ENCODE assay signal across 8 cellular contexts in the genomic region with DNA sequence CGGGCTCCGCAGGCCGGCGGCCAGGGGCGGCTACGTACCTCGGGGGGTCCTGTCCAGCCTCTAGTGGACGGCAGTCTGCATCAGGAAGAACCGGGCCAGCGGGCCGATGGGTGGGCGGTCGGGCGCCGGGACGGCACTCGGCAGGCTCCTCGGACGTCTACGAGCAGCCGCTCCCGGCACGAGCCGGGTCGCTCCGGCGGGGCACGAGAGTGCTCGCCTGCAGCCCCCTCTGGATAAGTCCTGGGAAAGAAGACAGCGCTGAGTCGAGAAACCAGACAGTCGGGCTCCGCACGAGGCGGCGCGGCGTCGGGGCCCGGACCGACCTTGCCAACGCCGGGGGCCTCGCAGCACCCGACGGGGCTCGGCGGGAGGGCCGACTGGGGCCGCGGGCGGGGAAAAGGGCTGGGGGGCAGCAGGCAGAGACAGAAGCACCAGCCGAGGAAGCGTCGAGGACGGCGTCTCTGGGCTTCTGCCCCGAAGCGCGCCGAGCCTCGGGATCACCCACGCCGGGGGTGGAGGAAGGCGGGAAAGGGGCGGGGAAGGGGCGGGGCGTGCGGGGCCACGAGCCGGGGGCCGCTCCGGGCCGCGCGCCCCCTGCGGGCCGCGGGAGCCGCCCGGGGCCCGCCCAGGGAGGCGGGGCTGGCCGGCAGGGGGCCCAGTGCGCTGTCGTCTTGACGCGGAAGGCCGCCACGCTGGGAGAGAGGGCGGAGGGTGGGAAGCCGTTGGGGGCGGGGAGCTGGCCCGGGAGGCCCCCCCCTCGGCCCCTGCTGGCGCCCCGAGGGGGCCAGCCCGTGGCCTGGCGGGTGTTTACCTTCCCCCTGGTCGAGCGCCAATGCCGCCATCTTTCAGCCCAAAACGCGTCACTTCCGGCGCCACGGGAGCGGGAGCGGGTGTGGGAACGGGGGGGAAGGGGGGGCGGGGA. TPM values are rescaled to one million over a fixed set of nuclear protein-coding genes. Genes with fewer than 3 reads are reported as not detected.
DNase-seq lines count a peak whose midpoint lies in the region; ATAC-seq lines count a peak whose summit lies in the region.

No MANE protein-coding gene starts in this region.

- peak; percentile 70 to 84 (median 79) for DNase-seq in CD8-positive, alpha-beta memory T cell
- DNase-seq in NCI-H82 treated with DMSO at 0.1 percent for 48 hours (lab: John Stamatoyannopoulos, UW; ENCODE audit: unreplicated experiment) (peak; percentile 61), memory B cell (ENCODE audit: low spot score in 2 of 2) (peak; percentile 69 to 76)
- DNase-seq in activated CD8-positive, alpha-beta T cell treated with anti-CD3 and anti-CD28 coated beads, Interleukin-2, amount 10 ng/mL, durations not matched to agents 7 days and 5 days, result peak; percentile 89
- peak; percentile 63 for DNase-seq in effector CD4-positive, alpha-beta T cell
- peak; percentile 51 to 71 (median 70) for DNase-seq in stimulated activated CD4-positive, alpha-beta T cell treated with anti-CD3 and anti-CD28 coated beads, TNF-alpha, amount 100 ng/mL, for 48 hours (ENCODE audit: low read depth in 3 of 3)

- peak; percentile 87 for ATAC-seq in GM19452 (IDR thresholded peaks at IDR 0.05; ENCODE audit: unreplicated experiment)
- peak; percentile 85 for ATAC-seq in HG03571 (IDR thresholded peaks at IDR 0.05; ENCODE audit: unreplicated experiment)
- ATAC-seq in activated CD8-positive, alpha-beta T cell treated with anti-CD3 and anti-CD28 coated beads, Interleukin-2, amount 10 ng/mL, durations not matched to agents 7 days and 5 days, result peak; percentile 91
- ATAC-seq in memory B cell (ENCODE audit: low read depth), result peak; percentile 86

- peak overlapping the region; percentile 77 to 95 (median 90) for H3K4me3 Mint-ChIP-seq in CD8-positive, alpha-beta memory T cell
- peak overlapping the region; percentile 89 for H3K4me3 Mint-ChIP-seq in activated CD8-positive, alpha-beta T cell treated with anti-CD3 and anti-CD28 coated beads, Interleukin-2, amount 10 ng/mL, durations not matched to agents 7 days and 5 days
- H3K4me3 Mint-ChIP-seq in memory B cell, result peak overlapping the region; percentile 86

- peaks cover 15% of the 10 kb centered on the region for H3K4me1 ChIP-seq in CD8-positive, alpha-beta memory T cell (ENCODE audit: insufficient read depth, low read length)

- peaks cover 0 to 24% of the 10 kb centered on the region in 2 donors for H3K27me3 Mint-ChIP-seq in CD8-positive, alpha-beta memory T cell
- no peaks in the 10 kb centered on the region for H3K27me3 Mint-ChIP-seq in activated CD8-positive, alpha-beta T cell treated with anti-CD3 and anti-CD28 coated beads, Interleukin-2, amount 10 ng/mL, durations not matched to agents 7 days and 5 days (ENCODE audit: low read depth)
- no peaks in the 10 kb centered on the region for H3K27me3 Mint-ChIP-seq in memory B cell

- H3K4me1 Mint-ChIP-seq in CD8-positive, alpha-beta memory T cell, result peaks cover 26 to 34% (median 32%) of the 10 kb centered on the region in 3 donors
- H3K4me1 Mint-ChIP-seq in activated CD8-positive, alpha-beta T cell treated with anti-CD3 and anti-CD28 coated beads, Interleukin-2, amount 10 ng/mL, durations not matched to agents 7 days and 5 days (ENCODE audit: low read depth), result peaks cover 27% of the 10 kb centered on the region
- peaks cover 11% of the 10 kb centered on the region for H3K4me1 Mint-ChIP-seq in memory B cell

- no peaks in the 10 kb centered on the region for H3K9me3 ChIP-seq in CD8-positive, alpha-beta memory T cell (ENCODE audit: low read length)

- H3K27ac Mint-ChIP-seq in CD8-positive, alpha-beta memory T cell, result peak overlapping the region in 7 of 8 donors; percentile 74 to 96 (median 90)
- peak overlapping the region; percentile 86 for H3K27ac Mint-ChIP-seq in activated CD8-positive, alpha-beta T cell treated with anti-CD3 and anti-CD28 coated beads, Interleukin-2, amount 10 ng/mL, durations not matched to agents 7 days and 5 days
- peak overlapping the region; percentile 90 for H3K27ac Mint-ChIP-seq in memory B cell

- CTCF ChIA-PET in CD8-positive, alpha-beta memory T cell (lab: Charles Lee), result interaction anchor here (1.0 to 5.2 kb wide), 4 partner anchors 9 to 123 kb away, joined by 3 to 44 read pairs (median 4); a partner anchor contains a TSS
- CTCF ChIA-PET in activated CD8-positive, alpha-beta T cell treated with anti-CD3 and anti-CD28 coated beads, Interleukin-2, amount 10 ng/mL, durations not matched to agents 7 days and 5 days (lab: Charles Lee), result interaction anchor here (1.0 to 2.9 kb wide), 10 partner anchors 10 to 123 kb away, joined by 3 to 31 read pairs (median 4); a partner anchor contains a TSS

- H3K27me3 ChIP-seq in CD8-positive, alpha-beta memory T cell (ENCODE audit: insufficient read depth, low read length, poor library complexity, severe bottlenecking), result no peaks in the 10 kb centered on the region

- peak overlapping the region; percentile 84 for H3K27ac ChIP-seq in CD8-positive, alpha-beta memory T cell (ENCODE audit: low read depth, low read length)

- POLR2A ChIA-PET in CD8-positive, alpha-beta memory T cell (lab: Charles Lee), result interaction anchor here (0.5 to 3.5 kb wide), 6 partner anchors 13 to 357 kb away, joined by 3 to 43 read pairs (median 4); a partner anchor contains a TSS
- POLR2A ChIA-PET in activated CD8-positive, alpha-beta T cell treated with anti-CD3 and anti-CD28 coated beads, Interleukin-2, amount 10 ng/mL, durations not matched to agents 7 days and 5 days (lab: Charles Lee), result interaction anchor here (0.6 to 3.5 kb wide), 9 partner anchors 12 to 455 kb away, joined by 3 to 24 read pairs (median 6); a partner anchor contains a TSS

- H3K9me3 Mint-ChIP-seq in CD8-positive, alpha-beta memory T cell, result no peaks in the 10 kb centered on the region
- no peaks in the 10 kb centered on the region for H3K9me3 Mint-ChIP-seq in activated CD8-positive, alpha-beta T cell treated with anti-CD3 and anti-CD28 coated beads, Interleukin-2, amount 10 ng/mL, durations not matched to agents 7 days and 5 days (ENCODE audit: insufficient read depth)
- H3K9me3 Mint-ChIP-seq in memory B cell, result no peaks in the 10 kb centered on the region

- H3K4me3 ChIP-seq in CD8-positive, alpha-beta memory T cell (ENCODE audit: low read length), result peak overlapping the region; percentile 78

- H3K36me3 ChIP-seq in CD8-positive, alpha-beta memory T cell (ENCODE audit: insufficient read depth, low read length), result no peaks in the 10 kb centered on the region

- H3K36me3 Mint-ChIP-seq in CD8-positive, alpha-beta memory T cell, result peaks cover 0 to 15% (median 2%) of the 10 kb centered on the region in 3 donors
- peaks cover 25% of the 10 kb centered on the region for H3K36me3 Mint-ChIP-seq in activated CD8-positive, alpha-beta T cell treated with anti-CD3 and anti-CD28 coated beads, Interleukin-2, amount 10 ng/mL, durations not matched to agents 7 days and 5 days (ENCODE audit: low read depth)
- H3K36me3 Mint-ChIP-seq in memory B cell, result no peaks in the 10 kb centered on the region

RNA-seq across cellular contexts. Expression of a gene that starts 1.9 kb away (rescaled TPM):
- total RNA-seq in CD8-positive, alpha-beta memory T cell, result 1 to 10 TPM; 8.6 to 8.7 TPM
- 3.6 TPM for polyA plus RNA-seq in CD8-positive, alpha-beta memory T cell
- total RNA-seq in activated CD8-positive, alpha-beta T cell treated with anti-CD3 and anti-CD28 coated beads, Interleukin-2, amount 10 ng/mL, durations not matched to agents 7 days and 5 days, result 10 to 100 TPM; 10.1 to 11.1 TPM

RNA-seq across cellular contexts. Expression of a gene that starts 29.7 kb away (rescaled TPM):
- 100 to 1,000 TPM; 259 to 277 TPM for total RNA-seq in CD8-positive, alpha-beta memory T cell
- 95.6 TPM for polyA plus RNA-seq in CD8-positive, alpha-beta memory T cell
- 100 to 1,000 TPM; 187 to 197 TPM for total RNA-seq in activated CD8-positive, alpha-beta T cell treated with anti-CD3 and anti-CD28 coated beads, Interleukin-2, amount 10 ng/mL, durations not matched to agents 7 days and 5 days

Comparison
In these comparisons a context has a peak if more than half of its experiments do, and no peak if none do; other contexts are left out.
1. Peak in every context shown above with its lines: DNase-seq, ATAC-seq, H3K4me3 ChIP-seq and H3K27ac ChIP-seq.